Comparison of ENCODE assay signal across 8 cellular contexts in genomic region chr7:151225948-151226510, GRCh38. TPM values are rescaled to one million over a fixed set of nuclear protein-coding genes. Genes with fewer than 3 reads are reported as not detected.
DNase-seq lines count a peak whose midpoint lies in the region; ATAC-seq and TF ChIP-seq lines count a peak whose summit lies in the region.

No MANE protein-coding gene starts in this region.

- H3K4me2 ChIP-seq in neural cell (ENCODE audit: low read length), result peak overlapping the region; percentile 94

- peaks cover 0 to 3% (median 0%) of the 10 kb centered on the region in 3 donors for H3K27me3 Mint-ChIP-seq in CD14-positive monocyte (ENCODE audit: low read depth in 3 of 3)

- H3K9me3 Mint-ChIP-seq in CD14-positive monocyte, result no peaks in the 10 kb centered on the region

- no peaks in the 10 kb centered on the region for H3K9me2 ChIP-seq in neural cell (ENCODE audit: insufficient read depth, low read length)

- no peaks in the 10 kb centered on the region for H4K20me1 ChIP-seq in neural cell (ENCODE audit: insufficient read depth)

- H3K4me3 ChIP-seq in dorsolateral prefrontal cortex (peak overlapping the region; percentile 63 to 98 (median 92)), neural cell (ENCODE audit: low read length) (peak overlapping the region; percentile 96)

- no peak overlapping the region for H2AFZ ChIP-seq in neural cell (ENCODE audit: low read depth, low read length)

- peak overlapping the region; percentile 93 to 96 for H3K4me3 Mint-ChIP-seq in CD14-positive monocyte

- peak overlapping the region; percentile 90 to 97 (median 93) for H3K27ac Mint-ChIP-seq in CD14-positive monocyte

- H3K27ac ChIP-seq in dorsolateral prefrontal cortex (peak overlapping the region in 2 of 59 donors; percentile 69 to 90), neural cell (ENCODE audit: low read length) (no peak overlapping the region)

- intact Hi-C loops in CD14-positive monocyte (cut with micrococcal nuclease) (loop anchor here (2.0 to 10.0 kb wide), 3 partner anchors 17 to 289 kb away; partner anchors contain the start of gene RHEB (in 1 of the 2)), dorsolateral prefrontal cortex (cut with DNase I) (loop anchor here (5.0 to 10.0 kb wide), 2 partner anchors 76 to 201 kb away; partner anchors contain the start of genes ABCB8 (in 1 of the 2) and ATG9B (in 1 of the 2))

- H3K36me3 Mint-ChIP-seq in CD14-positive monocyte, result peaks cover 36 to 44% of the 10 kb centered on the region in 2 donors

- no peaks in the 10 kb centered on the region for H3K36me3 ChIP-seq in neural cell (ENCODE audit: insufficient read depth, low read length)

- no peaks in the 10 kb centered on the region for H3K27me3 ChIP-seq in dorsolateral prefrontal cortex
- no peaks in the 10 kb centered on the region for H3K27me3 ChIP-seq in neural cell (ENCODE audit: insufficient read depth, low read depth, low read length)

- TF ChIP-seq EP300 in neural cell (conservative IDR thresholded peaks at IDR 0.05; ENCODE audit: poor library complexity, severe bottlenecking), result no peak

- no peak for ATAC-seq in GM21576 (IDR thresholded peaks at IDR 0.05; ENCODE audit: unreplicated experiment)

- no peak for TF ChIP-seq CTCF in CD14-positive monocyte (IDR thresholded peaks at IDR 0.05)
- TF ChIP-seq CTCF in dorsolateral prefrontal cortex (IDR thresholded peaks at IDR 0.05 in 54 of 56, conservative IDR thresholded peaks at IDR 0.05 in 2 of 56; ENCODE audit: low read depth in 1 of 56, partially characterized antibody in 56 of 56), result no peak
- no peak for TF ChIP-seq CTCF in neural cell (IDR thresholded peaks at IDR 0.05; ENCODE audit: poor library complexity, severe bottlenecking)

- peaks cover 27% of the 10 kb centered on the region for H3K4me1 Mint-ChIP-seq in CD14-positive monocyte

- H3K9me3 ChIP-seq in neural cell (ENCODE audit: low read length), result no peaks in the 10 kb centered on the region

- H3K9ac ChIP-seq in neural cell (ENCODE audit: low read length), result peak overlapping the region; percentile 69

- peaks cover 16% of the 10 kb centered on the region for H3K79me2 ChIP-seq in neural cell (replicated peaks; ENCODE audit: insufficient read depth, low read length)

- DNase-seq in CD14-positive monocyte (ENCODE audit: low spot score), result no peak
- DNase-seq in MV-4-11 (lab: John Stamatoyannopoulos, UW), result peak; percentile 71
- no peak for DNase-seq in dorsolateral prefrontal cortex
- no peak for DNase-seq in NCI-H2107 treated with DMSO at 0.1 percent for 48 hours (lab: John Stamatoyannopoulos, UW; ENCODE audit: unreplicated experiment)
- no peak for DNase-seq in glomerular visceral epithelial cell (ENCODE audit: extremely low spot score)
- no peak for DNase-seq in NCI-H2107 (lab: John Stamatoyannopoulos, UW)

- peaks cover 3% of the 10 kb centered on the region for H3F3A ChIP-seq in neural cell (ENCODE audit: insufficient read depth, low read length, poor library complexity, severe bottlenecking)

- no peak for TF ChIP-seq RAD21 in neural cell (conservative IDR thresholded peaks at IDR 0.05)

TF ChIP-seq in neural cell, 6 proteins besides CTCF, POLR2A, EP300 and RAD21:
- TF ChIP-seq MXI1 (conservative IDR thresholded peaks at IDR 0.05; ENCODE audit: poor library complexity, severe bottlenecking), result no peak

RNA-seq across cellular contexts. Expression of gene ABCF2, which starts 1.0 kb away (rescaled TPM):
- polyA plus RNA-seq in CD14-positive monocyte (10 to 100 TPM; 18.0 to 22.0 TPM), neural cell (32.7 and 45.8 TPM in 2 replicates)
- total RNA-seq in dorsolateral prefrontal cortex, result 10 to 100 TPM; 21.6 to 63.3 (median 47.2) TPM
- polyA minus RNA-seq in neural cell, result 37.7 and 39.2 TPM in 2 replicates

RNA-seq across cellular contexts. Expression of gene CHPF2, which starts 6.3 kb away (rescaled TPM):
- polyA plus RNA-seq in CD14-positive monocyte (10 to 100 TPM; 34.4 to 36.0 TPM), neural cell (22.1 and 22.5 TPM in 2 replicates)
- 10 to 100 TPM; 23.2 to 51.4 (median 35.6) TPM for total RNA-seq in dorsolateral prefrontal cortex
- 25.9 and 33.6 TPM in 2 replicates for polyA minus RNA-seq in neural cell

RNA-seq across cellular contexts. Expression of gene H2BK1, which starts 15.7 kb away (rescaled TPM):
- polyA plus RNA-seq in CD14-positive monocyte (not detected), neural cell (not detected in 2 replicates)
- total RNA-seq in dorsolateral prefrontal cortex, result 1 to 10 TPM in 5 of 120 experiments, not detected in 115; 1.5 to 3.0 (median 1.6) TPM
- not detected in 2 replicates for polyA minus RNA-seq in neural cell

RNA-seq across cellular contexts. Expression of gene SMARCD3, which starts 22.5 kb away (rescaled TPM):
- polyA plus RNA-seq in CD14-positive monocyte, result 100 to 1,000 TPM; 104 to 112 TPM
- total RNA-seq in dorsolateral prefrontal cortex, result 100 to 1,000 TPM in 117 of 120 experiments, 10 to 100 TPM in 3; 80.4 to 252 (median 137) TPM
- 199 and 216 TPM in 2 replicates for polyA plus RNA-seq in neural cell
- polyA minus RNA-seq in neural cell, result 131 and 132 TPM in 2 replicates

RNA-seq across cellular contexts. Expression of gene ASB10, which starts 39.0 kb away (rescaled TPM):
- polyA plus RNA-seq in CD14-positive monocyte (not detected), neural cell (not detected in 2 replicates)
- under 1 TPM in 3 of 120 experiments, not detected in 117; 0.23 to 0.31 (median 0.27) TPM for total RNA-seq in dorsolateral prefrontal cortex
- polyA minus RNA-seq in neural cell, result not detected in 2 replicates
